ENCODE assay signal across 32 cellular contexts in genomic region chr13:70884196-70884595, GRCh38.
"Had no signal": no experiment of that assay in that cellular context is flagged by ENCODE, and none has a peak within 500 bp of the region (broad histone marks: within the 10 kb centered on the region; RNA-seq: fewer than 3 reads in every experiment).

No MANE protein-coding gene starts in this region.

- H3K4me1 ChIP-seq: adrenal gland, body of pancreas, esophagus muscularis mucosa, foreskin keratinocyte, gastrocnemius medialis, heart left ventricle had no signal

- H3K4me3 Mint-ChIP-seq: activated CD8-positive, alpha-beta T cell treated with anti-CD3 and anti-CD28 coated beads for 36 hours; activated naive CD4-positive, alpha-beta T cell treated with anti-CD3 and anti-CD28 coated beads, Interleukin-2, amount 50 U/mL, for 24 hours; activated naive CD8-positive, alpha-beta T cell treated with anti-CD3 and anti-CD28 coated beads for 36 hours; activated naive CD8-positive, alpha-beta T cell treated with anti-CD3 and anti-CD28 coated beads, Interleukin-2, amount 50 U/mL, for 24 hours; activated T-cell treated with anti-CD3 and anti-CD28 coated beads, Interleukin-2, amount 50 U/mL, for 4 hours; activated T-helper 17 cell treated with anti-CD3 and anti-CD28 coated beads, Interleukin-2, amount 50 U/mL, for 72 hours; effector memory CD8-positive, alpha-beta T cell; WTC11 had no signal

- H3K4me3 ChIP-seq: adrenal gland, body of pancreas, esophagus muscularis mucosa, gastrocnemius medialis, heart left ventricle had no signal

- H3K27ac ChIP-seq: adrenal gland, body of pancreas, esophagus muscularis mucosa, foreskin keratinocyte, gastrocnemius medialis, heart left ventricle, VCaP had no signal

- H3K27ac Mint-ChIP-seq: activated CD8-positive, alpha-beta T cell treated with anti-CD3 and anti-CD28 coated beads for 36 hours; activated naive CD4-positive, alpha-beta T cell treated with anti-CD3 and anti-CD28 coated beads, Interleukin-2, amount 50 U/mL, for 24 hours; activated naive CD8-positive, alpha-beta T cell treated with anti-CD3 and anti-CD28 coated beads for 36 hours; activated naive CD8-positive, alpha-beta T cell treated with anti-CD3 and anti-CD28 coated beads, Interleukin-2, amount 50 U/mL, for 24 hours; activated T-helper 17 cell treated with anti-CD3 and anti-CD28 coated beads, Interleukin-2, amount 50 U/mL, for 72 hours; effector memory CD8-positive, alpha-beta T cell; WTC11 had no signal

- H3K27me3 Mint-ChIP-seq: activated CD8-positive, alpha-beta T cell treated with anti-CD3 and anti-CD28 coated beads for 36 hours; activated naive CD4-positive, alpha-beta T cell treated with anti-CD3 and anti-CD28 coated beads, Interleukin-2, amount 50 U/mL, for 24 hours; activated naive CD8-positive, alpha-beta T cell treated with anti-CD3 and anti-CD28 coated beads for 36 hours; activated naive CD8-positive, alpha-beta T cell treated with anti-CD3 and anti-CD28 coated beads, Interleukin-2, amount 50 U/mL, for 24 hours; activated T-helper 17 cell treated with anti-CD3 and anti-CD28 coated beads, Interleukin-2, amount 50 U/mL, for 72 hours; effector memory CD8-positive, alpha-beta T cell had no signal

- ATAC-seq: activated CD8-positive, alpha-beta T cell treated with anti-CD3 and anti-CD28 coated beads for 36 hours; activated naive CD8-positive, alpha-beta T cell treated with anti-CD3 and anti-CD28 coated beads, Interleukin-2, amount 50 U/mL, for 24 hours; activated T-cell treated with anti-CD3 and anti-CD28 coated beads, Interleukin-2, amount 50 U/mL, for 4 hours; activated T-helper 17 cell treated with anti-CD3 and anti-CD28 coated beads, Interleukin-2, amount 50 U/mL, for 72 hours; body of pancreas; effector memory CD8-positive, alpha-beta T cell; foreskin keratinocyte; gastrocnemius medialis; heart left ventricle; WTC11 had no signal

- DNase-seq: activated CD4-positive, alpha-beta T cell treated with anti-CD3 and anti-CD28 coated beads for 1 hour; activated CD4-positive, alpha-beta T cell treated with anti-CD3 and anti-CD28 coated beads for 48 hours; activated CD4-positive, alpha-beta T cell treated with anti-CD3 and anti-CD28 coated beads, Interleukin-2, amount 50 U/mL, for 1 hour; activated CD4-positive, alpha-beta T cell treated with anti-CD3 and anti-CD28 coated beads, Interleukin-2, amount 50 U/mL, for 48 hours; activated CD8-positive, alpha-beta memory T cell treated with anti-CD3 and anti-CD28 coated beads for 24 hours; activated CD8-positive, alpha-beta T cell treated with anti-CD3 and anti-CD28 coated beads for 36 hours; activated effector memory CD4-positive, alpha-beta T cell treated with Interleukin-2 at 50 U/mL for 16 hours; activated gamma-delta T cell treated with Interleukin-2 at 50 U/mL for 16 hours; activated naive CD4-positive, alpha-beta T cell treated with Interleukin-2 at 50 U/mL for 16 hours; activated naive CD8-positive, alpha-beta T cell treated with anti-CD3 and anti-CD28 coated beads for 36 hours; activated naive CD8-positive, alpha-beta T cell treated with anti-CD3 and anti-CD28 coated beads, Interleukin-2, amount 50 U/mL, for 24 hours; activated T-cell treated with anti-CD3 and anti-CD28 coated beads, Interleukin-2, amount 50 U/mL, for 4 hours; adrenal gland; amygdala; aorta; body of pancreas; caudate nucleus; cortex of kidney; dermis blood vessel endothelial cell; effector CD4-positive, alpha-beta T cell; effector memory CD8-positive, alpha-beta T cell; erythroblast; foreskin keratinocyte; gastrocnemius medialis; glutamatergic neuron; T-helper 2 cell had no signal

- H3K4me1 Mint-ChIP-seq: activated naive CD4-positive, alpha-beta T cell treated with anti-CD3 and anti-CD28 coated beads, Interleukin-2, amount 50 U/mL, for 24 hours; activated naive CD8-positive, alpha-beta T cell treated with anti-CD3 and anti-CD28 coated beads for 36 hours; activated naive CD8-positive, alpha-beta T cell treated with anti-CD3 and anti-CD28 coated beads, Interleukin-2, amount 50 U/mL, for 24 hours; activated T-helper 17 cell treated with anti-CD3 and anti-CD28 coated beads, Interleukin-2, amount 50 U/mL, for 72 hours; WTC11 had no signal

- H3K9me3 Mint-ChIP-seq: activated CD8-positive, alpha-beta T cell treated with anti-CD3 and anti-CD28 coated beads for 36 hours had no signal

- H3K27me3 ChIP-seq: adrenal gland, body of pancreas, esophagus muscularis mucosa, foreskin keratinocyte, gastrocnemius medialis, heart left ventricle had no signal

- H3K36me3 Mint-ChIP-seq: activated naive CD4-positive, alpha-beta T cell treated with anti-CD3 and anti-CD28 coated beads, Interleukin-2, amount 50 U/mL, for 24 hours; activated naive CD8-positive, alpha-beta T cell treated with anti-CD3 and anti-CD28 coated beads for 36 hours had no signal

- H3K36me3 ChIP-seq: adrenal gland, esophagus muscularis mucosa, gastrocnemius medialis, heart left ventricle had no signal
